ENCODE assay signal across 10 cellular contexts in genomic region chrX:70033348-70033747, GRCh38. TPM values are rescaled to one million over a fixed set of nuclear protein-coding genes. Genes with fewer than 3 reads are reported as not detected.
DNase-seq lines count a peak whose midpoint lies in the region; ATAC-seq and TF ChIP-seq lines count a peak whose summit lies in the region.
"Had no signal": no experiment of that assay in that cellular context is flagged by ENCODE, and none has a peak within 500 bp of the region (broad histone marks: within the 10 kb centered on the region; RNA-seq: fewer than 3 reads in every experiment).

No MANE protein-coding gene starts in this region.

- H3K9ac ChIP-seq in OCI-LY3 (ENCODE audit: low read length) (no peak overlapping the region), neural progenitor cell (no peak overlapping the region)

- peak; percentile 41 to 50 for DNase-seq in cardiac muscle cell (ENCODE audit: low read depth in 1 of 2, low spot score in 1 of 2)
- DNase-seq in Right ventricle myocardium inferior (ENCODE audit: missing footprints) = no peak
- DNase-seq in HFFc6 = no peak
- DNase-seq in dermis blood vessel endothelial cell = peak; percentile 73
- peak; percentile 57 for DNase-seq in neural progenitor cell (ENCODE audit: low spot score)

- H3F3A ChIP-seq in neural progenitor cell (ENCODE audit: low read depth) = no peaks in the 10 kb centered on the region

- no peaks in the 10 kb centered on the region for H3K9me3 Mint-ChIP-seq in HFFc6
- no peaks in the 10 kb centered on the region for H3K9me3 Mint-ChIP-seq in neural progenitor cell
- H3K9me3 Mint-ChIP-seq: stimulated activated effector memory CD8-positive, alpha-beta T cell treated with anti-CD3 and anti-CD28 coated beads, Interleukin-12 subunit alpha, Interleukin-12 subunit beta, amount 100 ng/mL, for 72 hours had no signal

- intact Hi-C loops in Right ventricle myocardium inferior (cut with DNase I) = loop anchor here (5.0 kb wide), 2 partner anchors 64 to 416 kb away; partner anchors contain the start of gene EDA

- no peaks in the 10 kb centered on the region for H3K79me2 ChIP-seq in OCI-LY3 (ENCODE audit: low read length)
- H3K79me2 ChIP-seq in neural progenitor cell (ENCODE audit: low read depth) = no peaks in the 10 kb centered on the region

- H2AFZ ChIP-seq in OCI-LY3 (ENCODE audit: low read depth, low read length) (peak overlapping the region; percentile 77; the same call in 1 of the 2 replicates), neural progenitor cell (replicated peaks) (no peak overlapping the region)

- H3K36me3 Mint-ChIP-seq in HFFc6 (ENCODE audit: low read depth) (no peaks in the 10 kb centered on the region), neural progenitor cell (no peaks in the 10 kb centered on the region)
- H3K36me3 Mint-ChIP-seq: stimulated activated effector memory CD8-positive, alpha-beta T cell treated with anti-CD3 and anti-CD28 coated beads, Interleukin-12 subunit alpha, Interleukin-12 subunit beta, amount 100 ng/mL, for 72 hours had no signal

- no peaks in the 10 kb centered on the region for H3K9me3 ChIP-seq in cardiac muscle cell (ENCODE audit: low read depth)
- H3K9me3 ChIP-seq in OCI-LY3 (ENCODE audit: insufficient read depth, low read length) = no peaks in the 10 kb centered on the region
- H3K9me3 ChIP-seq in neural progenitor cell (ENCODE audit: low read depth) = no peaks in the 10 kb centered on the region

- no peaks in the 10 kb centered on the region for H3K27me3 ChIP-seq in cardiac muscle cell
- no peaks in the 10 kb centered on the region for H3K27me3 ChIP-seq in OCI-LY3 (ENCODE audit: low read depth, low read length)
- no peaks in the 10 kb centered on the region for H3K27me3 ChIP-seq in neural progenitor cell

- H3K27me3 Mint-ChIP-seq in HFFc6 (ENCODE audit: insufficient read depth) = no peaks in the 10 kb centered on the region; the same call in 1 of the 2 replicates
- peaks cover 9% of the 10 kb centered on the region for H3K27me3 Mint-ChIP-seq in neural progenitor cell (ENCODE audit: insufficient read depth, low read depth)

- H3K27ac Mint-ChIP-seq in HFFc6 (no peak overlapping the region), neural progenitor cell (peak overlapping the region; percentile 61)
- H3K27ac Mint-ChIP-seq: stimulated activated effector memory CD8-positive, alpha-beta T cell treated with anti-CD3 and anti-CD28 coated beads, Interleukin-12 subunit alpha, Interleukin-12 subunit beta, amount 100 ng/mL, for 72 hours had no signal

- peak; percentile 59 for TF ChIP-seq CTCF in cardiac muscle cell (IDR thresholded peaks at IDR 0.05; ENCODE audit: low read depth, low read length)
- peak; percentile 75 for TF ChIP-seq CTCF in HFFc6 (IDR thresholded peaks at IDR 0.05)
- peak; percentile 61 for TF ChIP-seq CTCF in OCI-LY3 (IDR thresholded peaks at IDR 0.05; ENCODE audit: low read depth, low read length)
- peak; percentile 66 for TF ChIP-seq CTCF in neural progenitor cell (IDR thresholded peaks at IDR 0.05)

- no peak overlapping the region for H3K4me3 ChIP-seq in cardiac muscle cell
- no peak overlapping the region for H3K4me3 ChIP-seq in OCI-LY3 (ENCODE audit: low read length)
- no peak overlapping the region for H3K4me3 ChIP-seq in neural progenitor cell

- H3K4me1 ChIP-seq in cardiac muscle cell (ENCODE audit: low read depth) (no peaks in the 10 kb centered on the region), OCI-LY3 (ENCODE audit: low read length) (no peaks in the 10 kb centered on the region), neural progenitor cell (no peaks in the 10 kb centered on the region)

- H3K27ac ChIP-seq in cardiac muscle cell = no peak overlapping the region
- no peak overlapping the region for H3K27ac ChIP-seq in OCI-LY3 (ENCODE audit: low read length)
- H3K27ac ChIP-seq in neural progenitor cell = no peak overlapping the region
- H3K27ac ChIP-seq: epithelial cell of prostate had no signal

- no peaks in the 10 kb centered on the region for H3K36me3 ChIP-seq in cardiac muscle cell
- H3K36me3 ChIP-seq in OCI-LY3 (replicated peaks; ENCODE audit: low read depth, low read length) = no peaks in the 10 kb centered on the region
- H3K36me3 ChIP-seq in neural progenitor cell = no peaks in the 10 kb centered on the region

- H3K4me3 Mint-ChIP-seq in HFFc6 (no peak overlapping the region), neural progenitor cell (no peak overlapping the region)
- H3K4me3 Mint-ChIP-seq: stimulated activated effector memory CD8-positive, alpha-beta T cell treated with anti-CD3 and anti-CD28 coated beads, Interleukin-12 subunit alpha, Interleukin-12 subunit beta, amount 100 ng/mL, for 72 hours had no signal

- H4K20me1 ChIP-seq in OCI-LY3 (ENCODE audit: insufficient read depth, low read length) = no peaks in the 10 kb centered on the region
- H4K20me1 ChIP-seq in neural progenitor cell (ENCODE audit: low read depth) = no peaks in the 10 kb centered on the region

- no peak for ATAC-seq in Right ventricle myocardium inferior
- ATAC-seq in GM21528 (IDR thresholded peaks at IDR 0.05; ENCODE audit: low FRiP score, unreplicated experiment) = no peak
- ATAC-seq in HG03196 (IDR thresholded peaks at IDR 0.05; ENCODE audit: unreplicated experiment) = no peak
- ATAC-seq: stimulated activated effector memory CD8-positive, alpha-beta T cell treated with anti-CD3 and anti-CD28 coated beads, Interleukin-12 subunit alpha, Interleukin-12 subunit beta, amount 100 ng/mL, for 72 hours had no signal

- H3K4me2 ChIP-seq in OCI-LY3 (ENCODE audit: low read length) (peak overlapping the region; percentile 18; the same call in 1 of the 2 replicates), neural progenitor cell (no peak overlapping the region)

- peaks cover 10% of the 10 kb centered on the region; the same call in 1 of the 2 replicates for H3K4me1 Mint-ChIP-seq in HFFc6 (ENCODE audit: low read depth)
- H3K4me1 Mint-ChIP-seq in neural progenitor cell = no peaks in the 10 kb centered on the region
- H3K4me1 Mint-ChIP-seq: stimulated activated effector memory CD8-positive, alpha-beta T cell treated with anti-CD3 and anti-CD28 coated beads, Interleukin-12 subunit alpha, Interleukin-12 subunit beta, amount 100 ng/mL, for 72 hours had no signal

RNA-seq across cellular contexts. Expression of gene AWAT2, which starts 16.4 kb away (rescaled TPM):
- not detected in 2 replicates for total RNA-seq in cardiac muscle cell
- not detected in 2 replicates for polyA plus RNA-seq in cardiac muscle cell
- not detected for total RNA-seq in Right ventricle myocardium inferior
- total RNA-seq in HFFc6 (2021; fragmentation: NEBNext Ultra II Directional; extraction: Animal tissue kit (Norgen Biotek cat#: 25700)) = not detected
- 0.51 and 1.2 TPM in 2 replicates for total RNA-seq in dermis blood vessel endothelial cell
- total RNA-seq in neural progenitor cell (ENCODE audit: low replicate concordance) = not detected in 2 replicates

RNA-seq across cellular contexts. Expression of gene OTUD6A, which starts 28.9 kb away (rescaled TPM):
- total RNA-seq in cardiac muscle cell (not detected in 2 replicates), Right ventricle myocardium inferior (not detected), dermis blood vessel endothelial cell (not detected in 2 replicates), neural progenitor cell (ENCODE audit: low replicate concordance) (not detected in 2 replicates)
- polyA plus RNA-seq in cardiac muscle cell = not detected in 2 replicates
- not detected for total RNA-seq in HFFc6 (2021; fragmentation: NEBNext Ultra II Directional; extraction: Animal tissue kit (Norgen Biotek cat#: 25700))

Comparison
In these comparisons a context has a peak if more than half of its experiments do, and no peak if none do; other contexts are left out.
1. DNase-seq: peak in cardiac muscle cell (2 of 2), dermis blood vessel endothelial cell (single experiment) and neural progenitor cell (single experiment); none in Right ventricle myocardium inferior (single experiment) and HFFc6 (single experiment).
2. Peak in every context shown above with its lines, with median percentiles within 50 percentile points of each other: CTCF ChIP-seq.